13 cellular contexts compared by ENCODE assay signal in genomic region chr6:551829-552350, GRCh38.
"Had no signal": no experiment of that assay in that cellular context is flagged by ENCODE, and none has a peak within 500 bp of the region (broad histone marks: within the 10 kb centered on the region; RNA-seq: fewer than 3 reads in every experiment).

No MANE protein-coding gene starts in this region.

- DNase-seq: cerebellar nuclear complex; effector memory CD8-positive, alpha-beta T cell; lower lobe of right lung; midbrain; naive B cell; T-helper 9 cell; thyroid gland had no signal

- H3K4me3 ChIP-seq: lower lobe of right lung, right atrium auricular region, skin epidermis, thyroid gland, vagina had no signal

- H3K27ac Mint-ChIP-seq: dendritic cell treated with granulocyte-macrophage colony-stimulating factor and Interleukin-4, amounts not matched to agents 40 ng/mL and 50 ng/mL, for 4 days had no signal

- H3K9me3 Mint-ChIP-seq: activated naive CD4-positive, alpha-beta T cell treated with anti-CD3 and anti-CD28 coated beads for 36 hours; dendritic cell treated with granulocyte-macrophage colony-stimulating factor and Interleukin-4, amounts not matched to agents 40 ng/mL and 50 ng/mL, for 4 days; effector memory CD8-positive, alpha-beta T cell; naive B cell had no signal

- H3K4me1 ChIP-seq: lower lobe of right lung, right atrium auricular region, thyroid gland, vagina had no signal

- ATAC-seq: effector memory CD8-positive, alpha-beta T cell had no signal

- H3K27me3 Mint-ChIP-seq: dendritic cell treated with granulocyte-macrophage colony-stimulating factor and Interleukin-4, amounts not matched to agents 40 ng/mL and 50 ng/mL, for 4 days; effector memory CD8-positive, alpha-beta T cell; naive B cell had no signal

- H3K27me3 ChIP-seq: brain microvascular endothelial cell, right atrium auricular region, thyroid gland, vagina had no signal

- H3K9me3 ChIP-seq: lower lobe of right lung, right atrium auricular region, thyroid gland, vagina had no signal

- H3K4me3 Mint-ChIP-seq: activated naive CD4-positive, alpha-beta T cell treated with anti-CD3 and anti-CD28 coated beads for 36 hours; dendritic cell treated with granulocyte-macrophage colony-stimulating factor and Interleukin-4, amounts not matched to agents 40 ng/mL and 50 ng/mL, for 4 days; effector memory CD8-positive, alpha-beta T cell; naive B cell had no signal

- H3K4me1 Mint-ChIP-seq: naive B cell had no signal

- H3K27ac ChIP-seq: brain microvascular endothelial cell, lower lobe of right lung, right atrium auricular region, skin epidermis, thyroid gland, vagina had no signal
